In the genomic region with DNA sequence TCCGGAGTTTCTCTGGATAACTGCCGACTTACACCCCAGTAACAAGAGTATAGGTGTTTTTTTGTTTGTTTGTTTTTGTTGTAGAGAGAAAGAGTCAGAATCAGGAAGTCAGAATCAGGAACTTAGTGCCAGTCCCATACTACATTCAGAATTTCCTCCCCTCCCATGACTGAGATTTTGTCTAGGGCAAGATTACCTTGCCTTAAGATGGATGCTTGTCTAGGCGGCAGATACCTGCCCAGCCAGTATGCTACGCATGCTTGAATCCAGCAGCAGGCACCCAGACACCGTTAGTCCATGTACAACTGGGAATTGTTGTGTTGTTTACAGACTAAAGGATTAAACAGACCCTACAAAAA, we compare ENCODE assay signal across 7 cellular contexts. TPM values are rescaled to one million over a fixed set of nuclear protein-coding genes. Genes with fewer than 3 reads are reported as not detected.
A peak's percentile ranks its signal among the peaks of the same experiment; 100 is the strongest.
DNase-seq lines count a peak whose midpoint lies in the region; ATAC-seq and TF ChIP-seq lines count a peak whose summit lies in the region.

No MANE protein-coding gene starts in this region.

- H4K8ac ChIP-seq in H9 (replicated peaks; ENCODE audit: insufficient read length, low read depth, low read length), result peak overlapping the region; percentile 29

- peaks cover 44 to 62% of the 10 kb centered on the region in 2 experiments for H3K4me1 Mint-ChIP-seq in H9

- peak overlapping the region; percentile 72 to 76 for H3K4me3 Mint-ChIP-seq in H9

- H3K4me2 ChIP-seq in H9 (ENCODE audit: insufficient read depth, insufficient read length, low read length), result peak overlapping the region; percentile 36

- H3K79me2 ChIP-seq in H9 (ENCODE audit: insufficient read depth, low read length), result peaks cover 29% of the 10 kb centered on the region; the same call in 1 of the 2 replicates

- H2BK5ac ChIP-seq in H9 (ENCODE audit: insufficient read length, low read length), result peak overlapping the region; percentile 6

- no peaks in the 10 kb centered on the region for H4K20me1 ChIP-seq in H9 (ENCODE audit: control insufficient read depth, insufficient read depth, insufficient read length)

- H3K36me3 ChIP-seq in brain microvascular endothelial cell (replicated peaks) (peaks cover 47% of the 10 kb centered on the region), left lung (peaks cover 0 to 81% of the 10 kb centered on the region in 2 donors), transverse colon (peaks cover 0 to 33% (median 15%) of the 10 kb centered on the region in 4 donors)

- no peak overlapping the region for H2BK20ac ChIP-seq in H9 (ENCODE audit: low read depth, low read length, poor library complexity, severe bottlenecking)

- peak overlapping the region; percentile 89 for H4K5ac ChIP-seq in H9 (ENCODE audit: insufficient read length, low read depth, low read length)

- H3K27ac ChIP-seq in H9 (ENCODE audit: insufficient read length, low read depth, low read length), result peak overlapping the region; percentile 46
- peak overlapping the region; percentile 89 for H3K27ac ChIP-seq in brain microvascular endothelial cell
- peak overlapping the region; percentile 89 for H3K27ac ChIP-seq in left lung
- peak overlapping the region; percentile 79 to 86 (median 84) for H3K27ac ChIP-seq in transverse colon

- no peak overlapping the region for H3K56ac ChIP-seq in H9 (ENCODE audit: insufficient read length, low read depth, low read length)

- DNase-seq in H9, result no peak
- DNase-seq in NCI-H2227 treated with DMSO at 0.1 percent for 48 hours (lab: John Stamatoyannopoulos, UW), result peak; percentile 92
- no peak for DNase-seq in brain microvascular endothelial cell
- no peak for DNase-seq in left lung
- DNase-seq in transverse colon, result no peak
- DNase-seq in GM03348 (ENCODE audit: low spot score), result no peak

- TF ChIP-seq POLR2A in transverse colon (IDR thresholded peaks at IDR 0.05), result no peak

- H4K91ac ChIP-seq in H9 (ENCODE audit: insufficient read length, low read depth, low read length), result no peak overlapping the region

- no peak for TF ChIP-seq EP300 in transverse colon (IDR thresholded peaks at IDR 0.05; ENCODE audit: low read depth)

- H3K4me3 ChIP-seq in brain microvascular endothelial cell (ENCODE audit: low read depth, low read length) (peak overlapping the region; percentile 50), left lung (peak overlapping the region; percentile 41 to 52), transverse colon (peak overlapping the region; percentile 36 to 61 (median 42))

- no peaks in the 10 kb centered on the region; a peak in 1 of 5 replicates for H3K9me3 Mint-ChIP-seq in H9

- no peaks in the 10 kb centered on the region for H3K27me3 ChIP-seq in H9 (ENCODE audit: insufficient read depth, low read length)
- H3K27me3 ChIP-seq in brain microvascular endothelial cell (replicated peaks), result no peaks in the 10 kb centered on the region
- no peaks in the 10 kb centered on the region for H3K27me3 ChIP-seq in left lung
- H3K27me3 ChIP-seq in transverse colon, result no peaks in the 10 kb centered on the region

- no peak overlapping the region for H2BK12ac ChIP-seq in H9 (ENCODE audit: insufficient read length, low read depth, low read length)

- H3T11ph ChIP-seq in H9 (ENCODE audit: low read length), result peak overlapping the region; percentile 89

- H2BK120ac ChIP-seq in H9 (ENCODE audit: low read depth, low read length, poor library complexity, severe bottlenecking), result peak overlapping the region; percentile 96

- H3K27ac Mint-ChIP-seq in H9, result peak overlapping the region; percentile 99 to 100 (median 99)

- no peak overlapping the region for H2BK15ac ChIP-seq in H9 (ENCODE audit: low read depth, low read length)

- peaks cover 6% of the 10 kb centered on the region for H3K23me2 ChIP-seq in H9 (ENCODE audit: insufficient read length, low read depth, low read length, poor library complexity, severe bottlenecking)

- intact Hi-C loops in left lung (cut with DNase I), result no loop called here
- intact Hi-C loops in transverse colon (cut with DNase I; ENCODE audit: low total_unique reads), result no loop called here

- H3K18ac ChIP-seq in H9 (ENCODE audit: insufficient read length, low read depth, low read length), result peak overlapping the region; percentile 67

- no peak overlapping the region for H3K23ac ChIP-seq in H9 (ENCODE audit: insufficient read length, low read depth, low read length)

- WGBS in H9 (ENCODE audit: extremely low coverage, insufficient read length, low lambda C conversion rate), result no CpG with 5 or more reads among the region's 5 CpGs
- 31 to 32% methylated on average over 5 of the region's 5 CpGs for WGBS in transverse colon (ENCODE audit: low coverage in 1 of 2), 2 donors

- H3K4me1 ChIP-seq in H9 (ENCODE audit: insufficient read depth, low read length) (peaks cover 2% of the 10 kb centered on the region; the same call in 1 of the 2 replicates), left lung (peaks cover 18 to 88% of the 10 kb centered on the region in 2 donors), transverse colon (peaks cover 13 to 46% (median 19%) of the 10 kb centered on the region in 4 donors)

- TF ChIP-seq CTCF in H9 (conservative IDR thresholded peaks at IDR 0.05) (no peak), brain microvascular endothelial cell (IDR thresholded peaks at IDR 0.05; ENCODE audit: low read depth, low read length, missing control alignments) (no peak), left lung (IDR thresholded peaks at IDR 0.05) (no peak), transverse colon (IDR thresholded peaks at IDR 0.05) (no peak)

- peak overlapping the region; percentile 96 for H3K9ac ChIP-seq in H9 (ENCODE audit: extremely low read depth, insufficient read length, low read length)

- peaks cover 68 to 98% (median 94%) of the 10 kb centered on the region in 3 experiments; a peak in 6 of 7 replicates for H3K36me3 Mint-ChIP-seq in H9 (ENCODE audit: insufficient read depth in 1 of 3, low read depth in 3 of 3)

- peaks cover 8% of the 10 kb centered on the region for H3K79me1 ChIP-seq in H9 (ENCODE audit: insufficient read depth, low read depth, low read length, poor library complexity, severe bottlenecking)

- peak overlapping the region; percentile 85; the same call in 1 of the 2 replicates for H3K4ac ChIP-seq in H9 (ENCODE audit: low read depth, low read length)

- H3K9me3 ChIP-seq in H9 (ENCODE audit: control insufficient read depth, low read depth, low read length) (no peaks in the 10 kb centered on the region), left lung (no peaks in the 10 kb centered on the region), transverse colon (no peaks in the 10 kb centered on the region)

- no peaks in the 10 kb centered on the region for H3K27me3 Mint-ChIP-seq in H9 (ENCODE audit: low read depth)

- ATAC-seq in left lung (peak; percentile 53), HG03045 (IDR thresholded peaks at IDR 0.05; ENCODE audit: unreplicated experiment) (no peak)

- in situ Hi-C loops in brain microvascular endothelial cell (cut with HindIII; ENCODE audit: low pct_ligation_motif_present, low sequenced_read_pairs), result no loop called here
- in situ Hi-C loops in transverse colon (cut with MboI; ENCODE audit: low pct_ligation_motif_present in 1 of 4, low pct_unique_long_range_greater_than_20kb in 1 of 4, low sequenced_read_pairs in 3 of 4), result loop anchor here in 2 of 4 donors (25.0 kb wide), 1 partner anchor 297 kb away; the partner anchor contains the start of gene SMARCAL1 (in 2 of the 2)

- no peak overlapping the region for H2AFZ ChIP-seq in H9 (ENCODE audit: low read length)

- H3K14ac ChIP-seq in H9 (ENCODE audit: insufficient read depth, low read length), result peak overlapping the region; percentile 90; the same call in 1 of the 2 replicates

- peak overlapping the region; percentile 54 for H2AK5ac ChIP-seq in H9 (ENCODE audit: insufficient read length, low read length)

RNA-seq across cellular contexts. Expression of gene XRCC5, which starts 6.1 kb away (rescaled TPM):
- total RNA-seq in H9 (2021) (613 and 618 TPM in 2 replicates), left lung (100 to 1,000 TPM; 212 to 251 TPM), transverse colon (100 to 1,000 TPM in 2 of 4 donors, 10 to 100 TPM in 2; 75.6 to 120 (median 101) TPM)

RNA-seq across cellular contexts. Expression of gene TMEM169, which starts 33.5 kb away (rescaled TPM):
- total RNA-seq in H9 (2021) (0.97 and 1.0 TPM in 2 replicates), left lung (1 to 10 TPM; 1.5 to 1.8 TPM), transverse colon (1 to 10 TPM in 2 of 4 donors, under 1 TPM in 1, not detected in 1; 0.41 to 6.4 (median 1.9) TPM)

RNA-seq across cellular contexts. Expression of gene PECR, which starts 33.6 kb away (rescaled TPM):
- 15.3 and 16.5 TPM in 2 replicates for total RNA-seq in H9 (2021)
- total RNA-seq in left lung, result 10 to 100 TPM; 13.4 to 17.3 TPM
- total RNA-seq in transverse colon, result 100 to 1,000 TPM in 1 of 4 donors, 10 to 100 TPM in 3; 10.3 to 137 (median 25.8) TPM
